In the genomic region with DNA sequence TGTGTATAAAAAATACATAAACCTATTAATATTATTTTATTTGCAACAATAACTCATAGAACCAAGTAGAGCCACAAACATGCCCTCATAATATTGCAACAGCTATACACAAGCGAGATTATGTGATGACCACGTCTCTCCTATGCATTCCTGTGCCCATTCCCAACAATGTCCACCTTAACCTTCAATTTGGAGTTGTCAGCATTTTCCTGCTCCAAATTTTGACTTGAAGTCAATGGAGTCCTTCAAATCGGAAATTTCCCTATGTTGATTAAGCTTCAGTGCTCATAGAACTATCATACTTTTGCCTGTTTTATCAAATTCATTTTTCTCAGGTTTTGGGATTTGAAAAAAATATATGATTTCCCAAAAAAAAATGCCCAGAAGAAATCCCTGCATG, we compare ENCODE assay signal across 29 cellular contexts.
"Had no signal": no experiment of that assay in that cellular context is flagged by ENCODE, and none has a peak within 500 bp of the region (broad histone marks: within the 10 kb centered on the region; RNA-seq: fewer than 3 reads in every experiment).

No MANE protein-coding gene starts in this region.

- ATAC-seq: activated CD8-positive, alpha-beta T cell treated with anti-CD3 and anti-CD28 coated beads for 36 hours; activated naive CD8-positive, alpha-beta T cell treated with anti-CD3 and anti-CD28 coated beads, Interleukin-2, amount 50 U/mL, for 24 hours; activated T-cell treated with anti-CD3 and anti-CD28 coated beads, Interleukin-2, amount 50 U/mL, for 4 hours; T-helper 17 cell had no signal

- H3K27ac ChIP-seq: ascending aorta, cardiac muscle cell, VCaP had no signal

- H3K4me1 ChIP-seq: ascending aorta had no signal

- H3K27me3 ChIP-seq: ascending aorta, cardiac muscle cell had no signal

- H3K36me3 ChIP-seq: ascending aorta, cardiac muscle cell had no signal

- FAIRE-seq: bronchial epithelial cell, TTC549 had no signal

- DNase-seq: activated B cell treated with CpG ODN at 0.5 μM for 24 hours; activated CD4-positive, alpha-beta memory T cell treated with anti-CD3 and anti-CD28 coated beads for 36 hours; activated CD4-positive, alpha-beta T cell treated with anti-CD3 and anti-CD28 coated beads for 4 hours; activated CD4-positive, alpha-beta T cell treated with anti-CD3 and anti-CD28 coated beads, Interleukin-2, amount 10 ng/mL, durations not matched to agents 24 days and 14 days; activated CD4-positive, alpha-beta T cell treated with anti-CD3 and anti-CD28 coated beads, Interleukin-2, amount 50 U/mL, for 1 hour; activated CD4-positive, alpha-beta T cell treated with anti-CD3 and anti-CD28 coated beads, Interleukin-2, amount 50 U/mL, for 4 hours; activated CD4-positive, CD25-positive, alpha-beta regulatory T cell treated with anti-CD3 and anti-CD28 coated beads, Interleukin-2, amount 50 U/mL, for 72 hours; activated CD8-positive, alpha-beta memory T cell treated with anti-CD3 and anti-CD28 coated beads, Interleukin-2, amount 50 U/mL, for 4 hours; activated CD8-positive, alpha-beta T cell treated with anti-CD3 and anti-CD28 coated beads for 36 hours; activated effector memory CD4-positive, alpha-beta T cell treated with Interleukin-2 at 50 U/mL for 16 hours; activated gamma-delta T cell; activated naive CD4-positive, alpha-beta T cell treated with anti-CD3 and anti-CD28 coated beads, Interleukin-2, amount 10 ng/mL, durations not matched to agents 7 days and 5 days; activated naive CD4-positive, alpha-beta T cell treated with Interleukin-2 at 50 U/mL for 16 hours; activated naive CD8-positive, alpha-beta T cell treated with anti-CD3 and anti-CD28 coated beads, Interleukin-2, amount 10 ng/mL, durations not matched to agents 7 days and 5 days; activated naive CD8-positive, alpha-beta T cell treated with anti-CD3 and anti-CD28 coated beads, Interleukin-2, amount 50 U/mL, for 24 hours; activated T-cell treated with anti-CD3 and anti-CD28 coated beads for 4 hours; activated T-cell treated with anti-CD3 and anti-CD28 coated beads, Interleukin-2, amount 50 U/mL, for 1 hour; activated T-cell treated with anti-CD3 and anti-CD28 coated beads, Interleukin-2, amount 50 U/mL, for 4 hours; amygdala; anterior cingulate cortex; caudate nucleus; cerebellar nuclear complex; T-helper 17 cell; T1000 had no signal

- H3K4me3 ChIP-seq: ascending aorta, cardiac muscle cell had no signal
